ENCODE assay signal across 1 cellular context in the genomic region with DNA sequence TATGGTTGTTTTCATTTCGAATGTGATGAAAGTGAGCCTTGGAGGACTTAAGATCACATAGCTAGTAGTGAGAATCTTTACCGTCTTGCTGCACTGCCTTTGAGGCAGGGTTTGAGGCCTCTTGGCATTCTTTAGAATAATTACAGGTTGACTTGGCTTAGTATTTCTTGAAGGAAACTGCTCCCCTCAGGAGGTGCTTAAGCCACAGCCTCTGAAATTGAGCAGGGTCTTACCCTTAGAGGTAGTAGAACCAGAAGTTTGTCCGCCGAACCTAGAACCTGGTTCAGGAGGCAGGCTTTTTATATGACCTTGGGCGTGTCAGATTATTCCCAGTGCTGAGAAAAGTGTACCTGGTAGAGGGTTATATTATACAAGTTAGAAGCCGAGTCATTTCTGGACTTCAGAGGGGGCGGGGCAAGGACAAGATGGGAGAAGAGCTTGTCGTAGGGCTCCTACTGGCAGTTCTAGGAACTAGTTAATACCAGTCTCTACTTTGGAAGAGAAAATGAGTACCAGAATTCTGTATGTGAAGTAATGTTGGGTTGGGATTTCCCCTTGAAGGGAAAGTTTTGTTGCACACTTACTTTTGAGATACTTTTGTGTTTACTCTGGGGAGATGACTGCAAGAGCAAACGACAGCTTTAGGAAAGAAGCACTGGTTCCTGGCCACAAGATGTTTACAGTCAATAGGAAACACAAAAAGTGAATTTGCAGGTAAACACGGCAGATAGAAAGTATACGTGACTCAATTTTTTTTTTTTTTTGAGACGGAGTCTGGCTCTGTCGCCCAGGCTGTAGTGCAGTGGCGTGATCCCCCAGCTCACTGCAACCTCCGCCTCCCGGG.
TF ChIP-seq lines count a peak whose summit lies in the region.

No MANE protein-coding gene starts in this region.

TF ChIP-seq in SK-N-SH treated with all-trans-retinoic acid at 6 μM for 48 hours, 23 proteins besides CTCF, POLR2A, EP300 and RAD21 (continued from another document):
- TF ChIP-seq ARNTL (CRISPR knock-in tag; IDR thresholded peaks at IDR 0.05; ENCODE audit: borderline replicate concordance, low read depth): no peak
- TF ChIP-seq ZFP30 (CRISPR knock-in tag; IDR thresholded peaks at IDR 0.05): no peak
TF ChIP-seq in SK-N-SH treated with all-trans-retinoic acid at 6 μM for 48 hours: peak in this region for 1.
